In genomic region chr15:60701261-60702019, GRCh38 we compare ENCODE assay signal across 18 cellular contexts.
"Had no signal": no experiment of that assay in that cellular context is flagged by ENCODE, and none has a peak within 500 bp of the region (broad histone marks: within the 10 kb centered on the region; RNA-seq: fewer than 3 reads in every experiment).

No MANE protein-coding gene starts in this region.

- H3K27me3 ChIP-seq: ascending aorta, breast epithelium, tibial artery had no signal

- H3K4me3 Mint-ChIP-seq: nephron had no signal

- H3K9me3 ChIP-seq: ascending aorta, breast epithelium, SK-N-SH, tibial artery had no signal

- H3K4me2 ChIP-seq: SK-N-SH had no signal

- H3K4me3 ChIP-seq: ascending aorta, breast epithelium, tibial artery had no signal

- H3K4me1 ChIP-seq: ascending aorta, breast epithelium, tibial artery had no signal

- H3K9me3 Mint-ChIP-seq: nephron had no signal

- H3K9ac ChIP-seq: SK-N-SH had no signal

- ATAC-seq: activated CD4-positive, CD25-positive, alpha-beta regulatory T cell treated with anti-CD3 and anti-CD28 coated beads, Interleukin-2, amount 50 U/mL, for 24 hours; left cardiac atrium; stimulated activated naive CD8-positive, alpha-beta T cell treated with anti-CD3 and anti-CD28 coated beads, Interleukin-15, Interleukin-2, amounts not matched to agents 100 U/mL and 50 U/mL, for 24 hours had no signal

- H3K36me3 ChIP-seq: ascending aorta, breast epithelium, tibial artery had no signal

- H3K27ac ChIP-seq: ascending aorta, breast epithelium, epithelial cell of prostate, tibial artery had no signal

- DNase-seq: activated naive CD4-positive, alpha-beta T cell; cerebellar nuclear complex; effector CD8-positive, alpha-beta T cell; foreskin fibroblast; left cardiac atrium; midbrain; nucleus accumbens; SK-N-SH; stimulated activated naive CD8-positive, alpha-beta T cell treated with anti-CD3 and anti-CD28 coated beads, Interleukin-15, Interleukin-2, amounts not matched to agents 100 U/mL and 50 U/mL, for 24 hours; substantia nigra; T-helper 1 cell; T1000; tibial artery had no signal
